In genomic region chr3:53130179-53131135, GRCh38 we compare ENCODE assay signal across 8 cellular contexts. TPM values are rescaled to one million over a fixed set of nuclear protein-coding genes. Genes with fewer than 3 reads are reported as not detected.
DNase-seq lines count a peak whose midpoint lies in the region; ATAC-seq, FAIRE-seq and TF ChIP-seq lines count a peak whose summit lies in the region.

Gene RFT1, minus strand, starts transcription at chr3:53130435. Its CDS starts 35 bp downstream, at chr3:53130400.

- POLR2A ChIA-PET in Caco-2 (lab: Charles Lee), result interaction anchor here (1.0 kb wide), 1 partner anchor 29 kb away, joined by 3 read pairs; no protein-coding TSS in a partner anchor
- POLR2A ChIA-PET in OCI-LY7 (lab: Charles Lee), result interaction anchor here (0.6 to 2.6 kb wide), 10 partner anchors 10 to 204 kb away, joined by 3 to 14 read pairs (median 3); no protein-coding TSS in a partner anchor
- POLR2A ChIA-PET in endothelial cell of umbilical vein (lab: Charles Lee), result no interaction called here

- H2AFZ ChIP-seq in OCI-LY7 (ENCODE audit: low read length), result peak within 1 kb of the TSS; percentile 91
- peak within 1 kb of the TSS; percentile 87 for H2AFZ ChIP-seq in endothelial cell of umbilical vein (ENCODE audit: low read depth, low read length)

- H3K4me1 ChIP-seq in Caco-2, result peaks cover 14% of the 10 kb centered on the region
- H3K4me1 ChIP-seq in HUES64 (ENCODE audit: insufficient read depth, low read length), result peaks cover 5% of the 10 kb centered on the region; the same call in 1 of the 2 replicates
- H3K4me1 ChIP-seq in OCI-LY7 (ENCODE audit: insufficient read depth, low read length, poor library complexity, severe bottlenecking), result peaks cover 35% of the 10 kb centered on the region
- peaks cover 14% of the 10 kb centered on the region for H3K4me1 ChIP-seq in endothelial cell of umbilical vein (ENCODE audit: control insufficient read depth, extremely low read depth, insufficient read depth, low read length)

- peak; percentile 96 to 97 for DNase-seq in Caco-2
- DNase-seq in OCI-LY7 (ENCODE audit: low spot score), result peak; percentile 97
- peak; percentile 98 for DNase-seq in activated T-cell treated with anti-CD3 and anti-CD28 coated beads for 1 hour (ENCODE audit: low read depth)
- peak; percentile 96 for DNase-seq in endothelial cell of umbilical vein (ENCODE audit: low read depth, low spot score)
- DNase-seq in midbrain (lab: John Stamatoyannopoulos, UW), result peak; percentile 95
- DNase-seq in stimulated activated CD8-positive, alpha-beta memory T cell treated with anti-CD3 and anti-CD28 coated beads, Interleukin-15, amount 100 ng/mL, for 48 hours (ENCODE audit: low read depth in 2 of 2), result peak; percentile 93

- H3K4me1 Mint-ChIP-seq in Caco-2 (ENCODE audit: low read depth, unreplicated experiment), result peaks cover 18% of the 10 kb centered on the region

- H3K9ac ChIP-seq in HUES64 (ENCODE audit: low read depth, low read length) (peak within 1 kb of the TSS; percentile 90), endothelial cell of umbilical vein (replicated peaks; ENCODE audit: extremely low read depth, insufficient read depth, low read length) (peak within 1 kb of the TSS; percentile 93)

- H3K9me3 ChIP-seq in Caco-2, result no peaks in the 10 kb centered on the region
- no peaks in the 10 kb centered on the region for H3K9me3 ChIP-seq in HUES64 (ENCODE audit: insufficient read depth, low read depth, low read length)
- no peaks in the 10 kb centered on the region for H3K9me3 ChIP-seq in OCI-LY7 (ENCODE audit: low read length)
- H3K9me3 ChIP-seq in endothelial cell of umbilical vein (replicated peaks; ENCODE audit: control insufficient read depth, insufficient read depth, low read length), result no peaks in the 10 kb centered on the region

- peak within 1 kb of the TSS; percentile 77 for H3K27ac Mint-ChIP-seq in Caco-2 (ENCODE audit: unreplicated experiment)

- WGBS in HUES64, result 4% methylated on average over 41 of the region's 41 CpGs

- peaks cover 7% of the 10 kb centered on the region for H3K36me3 Mint-ChIP-seq in Caco-2 (ENCODE audit: insufficient read depth, unreplicated experiment)

- H3K4me3 ChIP-seq in Caco-2 (ENCODE audit: low read depth, low read length) (peak within 1 kb of the TSS; percentile 75), HUES64 (ENCODE audit: low read length) (peak within 1 kb of the TSS; percentile 87), OCI-LY7 (ENCODE audit: low read depth, low read length, poor library complexity, severe bottlenecking) (peak within 1 kb of the TSS; percentile 96), endothelial cell of umbilical vein (replicated peaks in 1 of 3; ENCODE audit: insufficient read depth in 1 of 3, low read depth in 1 of 3, low read length in 3 of 3) (peak within 1 kb of the TSS; percentile 90 to 99 (median 91))

- no peaks in the 10 kb centered on the region for H3K36me3 ChIP-seq in Caco-2 (ENCODE audit: control insufficient read depth, insufficient read depth, low read length)
- H3K36me3 ChIP-seq in HUES64 (ENCODE audit: insufficient read depth, low read length), result peaks cover 6% of the 10 kb centered on the region
- H3K36me3 ChIP-seq in OCI-LY7 (ENCODE audit: insufficient read depth, low read length), result peaks cover 15% of the 10 kb centered on the region
- peaks cover 0 to 2% of the 10 kb centered on the region in 2 experiments for H3K36me3 ChIP-seq in endothelial cell of umbilical vein (ENCODE audit: control insufficient read depth in 2 of 2, extremely low read depth in 1 of 2, insufficient read depth in 2 of 2, low read length in 2 of 2)

- H3K4me2 ChIP-seq in OCI-LY7 (ENCODE audit: low read length) (peak within 1 kb of the TSS; percentile 83), endothelial cell of umbilical vein (ENCODE audit: insufficient read depth, low read length) (peak within 1 kb of the TSS; percentile 99)

- no peaks in the 10 kb centered on the region for H3K9me2 ChIP-seq in OCI-LY7 (ENCODE audit: insufficient read depth, low read length)

- H3K27ac ChIP-seq in HUES64 (ENCODE audit: low read depth, low read length), result peak within 1 kb of the TSS; percentile 74
- H3K27ac ChIP-seq in OCI-LY7 (ENCODE audit: low read depth, low read length, poor library complexity, severe bottlenecking), result peak within 1 kb of the TSS; percentile 65
- H3K27ac ChIP-seq in endothelial cell of umbilical vein (ENCODE audit: insufficient read depth, low read depth, low read length), result peak within 1 kb of the TSS; percentile 70

- peak; percentile 93 for FAIRE-seq in endothelial cell of umbilical vein (lab: Jason Lieb, UNC)

- TSS peak; percentile 96 for BruUV-seq in Caco-2 (replicated peaks; lab: Mats Ljungman, UMichigan)
- BruUV-seq in OCI-LY7 (replicated peaks; lab: Mats Ljungman, UMichigan), result TSS peak; percentile 99
- TSS peak; percentile 99 for BruUV-seq in endothelial cell of umbilical vein (replicated peaks; lab: Mats Ljungman, UMichigan)

- H3K27me3 Mint-ChIP-seq in Caco-2 (ENCODE audit: insufficient read depth, unreplicated experiment), result no peaks in the 10 kb centered on the region

- TF ChIP-seq CTCF in Caco-2 (IDR thresholded peaks at IDR 0.05; ENCODE audit: insufficient read depth in 1 of 2, low read depth in 1 of 2, low read length in 1 of 2, severe bottlenecking in 1 of 2, unreplicated experiment in 1 of 2), result no peak
- TF ChIP-seq CTCF in OCI-LY7 (conservative IDR thresholded peaks at IDR 0.05; ENCODE audit: low read length), result no peak
- no peak for TF ChIP-seq CTCF in endothelial cell of umbilical vein (IDR thresholded peaks at IDR 0.05; ENCODE audit: extremely low read depth in 1 of 2, insufficient read depth in 1 of 2, low read depth in 1 of 2, low read length in 2 of 2)

- CTCF ChIA-PET in Caco-2 (lab: Charles Lee) (interaction anchor here (0.6 kb wide), 1 partner anchor 22 kb away, joined by 4 read pairs; no protein-coding TSS in a partner anchor), OCI-LY7 (lab: Charles Lee; ENCODE audit: unreplicated experiment) (no interaction called here), endothelial cell of umbilical vein (lab: Charles Lee) (interaction anchor here (1.0 to 8.0 kb wide), 2 partner anchors 15 to 67 kb away, joined by 5 to 199 read pairs; no protein-coding TSS in a partner anchor)

- H3K79me2 ChIP-seq in OCI-LY7 (ENCODE audit: insufficient read depth, low read depth, low read length) (peaks cover 21% of the 10 kb centered on the region), endothelial cell of umbilical vein (ENCODE audit: control insufficient read depth, insufficient read depth, low read length) (peaks cover 16% of the 10 kb centered on the region)

- H3K9me1 ChIP-seq in endothelial cell of umbilical vein (replicated peaks; ENCODE audit: control insufficient read depth, extremely low read depth, insufficient read depth, low read length), result no peaks in the 10 kb centered on the region

- dilution Hi-C loops in endothelial cell of umbilical vein (cut with MboI; ENCODE audit: extremely low pct_ligation_motif_present, low sequenced_read_pairs), result no loop called here

- ATAC-seq in GM21423 (IDR thresholded peaks at IDR 0.05; ENCODE audit: unreplicated experiment), result peak; percentile 76

- intact Hi-C loops in Caco-2 (cut with micrococcal nuclease; ENCODE audit: unreplicated experiment) (loop anchor here (1.0 kb wide), 1 partner anchor 29 kb away; no protein-coding TSS in a partner anchor), OCI-LY7 (cut with micrococcal nuclease; ENCODE audit: unreplicated experiment) (loop anchor here (1.0 kb wide), 1 partner anchor 42 kb away; no protein-coding TSS in a partner anchor), endothelial cell of umbilical vein (cut with micrococcal nuclease) (loop anchor here (1.0 kb wide), 1 partner anchor 29 kb away; no protein-coding TSS in a partner anchor)

- peak within 1 kb of the TSS; percentile 84 for H3K4me3 Mint-ChIP-seq in Caco-2 (ENCODE audit: unreplicated experiment)

- H4K20me1 ChIP-seq in OCI-LY7 (ENCODE audit: insufficient read depth, low read length) (no peaks in the 10 kb centered on the region), endothelial cell of umbilical vein (replicated peaks; ENCODE audit: control insufficient read depth, extremely low read depth, insufficient read depth, low read length) (no peaks in the 10 kb centered on the region)

- H3K9me3 Mint-ChIP-seq in Caco-2 (ENCODE audit: unreplicated experiment), result no peaks in the 10 kb centered on the region

- H3K27me3 ChIP-seq in Caco-2 (replicated peaks; ENCODE audit: control insufficient read depth, insufficient read depth, low read length) (no peaks in the 10 kb centered on the region), HUES64 (ENCODE audit: insufficient read depth, low read length) (no peaks in the 10 kb centered on the region), endothelial cell of umbilical vein (ENCODE audit: control insufficient read depth in 2 of 2, insufficient read depth in 2 of 2, low read length in 2 of 2) (no peaks in the 10 kb centered on the region)

- TF ChIP-seq POLR2A in endothelial cell of umbilical vein (IDR thresholded peaks at IDR 0.05; ENCODE audit: low read depth, low read length), result peak; percentile 96

TF ChIP-seq in endothelial cell of umbilical vein, 7 proteins besides CTCF, POLR2A, EP300 and RAD21 (continues in another document):
- no peak for TF ChIP-seq GATA2 (IDR thresholded peaks at IDR 0.05; ENCODE audit: insufficient read depth, insufficient read length, low read depth, low read length)
- TF ChIP-seq MAX (IDR thresholded peaks at IDR 0.05; ENCODE audit: insufficient read depth, insufficient read length), result peak; percentile 67
- TF ChIP-seq MYC (IDR thresholded peaks at IDR 0.05; ENCODE audit: low read depth, low read length), result peak; percentile 77
- no peak for TF ChIP-seq JUN (IDR thresholded peaks at IDR 0.05; ENCODE audit: borderline replicate concordance, insufficient read depth, insufficient read length, low read depth)
- TF ChIP-seq POLR2AphosphoS5 (IDR thresholded peaks at IDR 0.05; ENCODE audit: insufficient read depth, low read depth, low read length), result peak; percentile 95
- TF ChIP-seq FOS (IDR thresholded peaks at IDR 0.05; ENCODE audit: borderline replicate concordance, insufficient read depth, low read length), result no peak

RNA-seq across cellular contexts. Expression of gene RFT1, which starts in this region (rescaled TPM):
- total RNA-seq in Caco-2 (2022), result 33.1 and 35.7 TPM in 2 replicates
- 22.1 TPM for polyA plus RNA-seq in HUES64 (2013, experiment 1 of 2)
- polyA plus RNA-seq in HUES64 (2013, experiment 2 of 2), result 19.7 TPM
- 9.9 and 15.8 TPM in 2 replicates for total RNA-seq in OCI-LY7 (2014; rRNA removed; shearing (Covaris generic))
- total RNA-seq in OCI-LY7 (2022), result 34.7 and 34.8 TPM in 2 replicates
- 28.8 and 29.8 TPM in 2 replicates for total RNA-seq in endothelial cell of umbilical vein
- polyA plus RNA-seq in endothelial cell of umbilical vein, result 39.9 TPM in 2 replicates
- polyA plus RNA-seq in endothelial cell of umbilical vein (2011; cell fraction: cytosol; rRNA removed), result 18.3 and 21.4 TPM in 2 replicates
- polyA plus RNA-seq in endothelial cell of umbilical vein (2011; cell fraction: nucleus; rRNA removed), result 14.0 and 16.3 TPM in 2 replicates
- 22.1 and 24.5 TPM in 2 replicates for polyA plus RNA-seq in endothelial cell of umbilical vein (2012)
- 72.6 and 84.6 TPM in 2 replicates for polyA minus RNA-seq in endothelial cell of umbilical vein
- 11.4 TPM for polyA minus RNA-seq in endothelial cell of umbilical vein (2011; cell fraction: cytosol; rRNA and poly(A)+ RNA removed)
- 9.4 and 11.6 TPM in 2 replicates for polyA minus RNA-seq in endothelial cell of umbilical vein (2011; cell fraction: nucleus; rRNA and poly(A)+ RNA removed)

Comparison
In these comparisons a context has a peak if more than half of its experiments do, and no peak if none do; other contexts are left out.
1. Peak in every context shown above with its lines: DNase-seq, ATAC-seq, H3K4me3 ChIP-seq and H3K27ac ChIP-seq.